6 cellular contexts compared by ENCODE assay signal in the genomic region with DNA sequence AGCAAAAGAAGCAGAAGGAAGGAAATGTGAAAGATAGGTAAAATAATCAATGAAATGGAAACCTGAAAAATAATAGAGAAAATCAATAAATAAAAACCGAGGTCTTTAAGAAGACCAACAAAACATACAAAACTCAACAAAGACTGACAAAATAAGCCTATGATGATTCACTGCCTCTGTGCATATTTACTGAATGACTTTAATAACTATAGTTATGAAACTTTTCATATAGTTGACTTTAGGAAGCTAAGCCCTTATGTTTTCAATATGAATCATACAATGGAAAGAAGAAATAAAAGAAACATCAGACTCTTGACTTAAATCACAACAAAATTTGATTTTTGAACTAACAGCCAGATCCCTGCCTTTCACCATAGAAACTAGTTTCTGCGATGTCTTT. TPM values are rescaled to one million over a fixed set of nuclear protein-coding genes. Genes with fewer than 3 reads are reported as not detected.
"Had no signal": no experiment of that assay in that cellular context is flagged by ENCODE, and none has a peak within 500 bp of the region (broad histone marks: within the 10 kb centered on the region; RNA-seq: fewer than 3 reads in every experiment).

No MANE protein-coding gene starts in this region.

RNA-seq across cellular contexts. Expression of a gene that starts 29.5 kb away (rescaled TPM):
- total RNA-seq: GM23338, H1, H9, HT-29, IMR-90, K562 had no signal
- polyA plus RNA-seq: GM23338, H1, IMR-90, K562 had no signal

RNA-seq across cellular contexts. Expression of a gene that starts 55.1 kb away (rescaled TPM):
- total RNA-seq: GM23338, H1, H9, HT-29, IMR-90, K562 had no signal
- polyA plus RNA-seq: GM23338, H1, IMR-90, K562 had no signal
